ENCODE assay signal across 19 cellular contexts in genomic region chr5:175680020-175680419, GRCh38. TPM values are rescaled to one million over a fixed set of nuclear protein-coding genes. Genes with fewer than 3 reads are reported as not detected.
A peak's percentile ranks its signal among the peaks of the same experiment; 100 is the strongest.
DNase-seq lines count a peak whose midpoint lies in the region; ATAC-seq and TF ChIP-seq lines count a peak whose summit lies in the region.
"Had no signal": no experiment of that assay in that cellular context is flagged by ENCODE, and none has a peak within 500 bp of the region (broad histone marks: within the 10 kb centered on the region; RNA-seq: fewer than 3 reads in every experiment).

No MANE protein-coding gene starts in this region.

- H3K4me2 ChIP-seq in osteoblast (ENCODE audit: insufficient read depth, low read length): no peak overlapping the region

- no peak for TF ChIP-seq CTCF in dorsolateral prefrontal cortex (IDR thresholded peaks at IDR 0.05 in 54 of 56, conservative IDR thresholded peaks at IDR 0.05 in 2 of 56; ENCODE audit: low read depth in 1 of 56, partially characterized antibody in 56 of 56)
- no peak for TF ChIP-seq CTCF in osteoblast (IDR thresholded peaks at IDR 0.05; ENCODE audit: extremely low read depth, low read depth, low read length)

- H3K79me2 ChIP-seq in osteoblast (ENCODE audit: insufficient read depth, low read length): no peaks in the 10 kb centered on the region

- H3K9me3 ChIP-seq in osteoblast (ENCODE audit: low read depth, low read length): no peaks in the 10 kb centered on the region
- H3K9me3 ChIP-seq: Caco-2, MG63 had no signal

- H3K4me3 ChIP-seq in dorsolateral prefrontal cortex: no peak overlapping the region
- no peak overlapping the region for H3K4me3 ChIP-seq in osteoblast (ENCODE audit: insufficient read depth, low read length)
- H3K4me3 ChIP-seq: MG63 had no signal

- H3K4me1 ChIP-seq in osteoblast (ENCODE audit: insufficient read depth, low read length): no peaks in the 10 kb centered on the region
- H3K4me1 ChIP-seq: Caco-2 had no signal

- no peak overlapping the region for H2AFZ ChIP-seq in osteoblast (ENCODE audit: low read length)

- H3K27ac ChIP-seq in dorsolateral prefrontal cortex (peak overlapping the region in 39 of 59 donors; percentile 12 to 88 (median 73)), osteoblast (ENCODE audit: low read depth, low read length) (no peak overlapping the region)
- H3K27ac ChIP-seq: 22Rv1, RWPE1 had no signal

- in situ Hi-C loops in G401 (cut with HindIII; ENCODE audit: low sequenced_read_pairs): no loop called here

- intact Hi-C loops in dorsolateral prefrontal cortex (cut with DNase I): no loop called here
- intact Hi-C loops in left colon (cut with DNase I, micrococcal nuclease): no loop called here

- no peak for ATAC-seq in left colon

- peak; percentile 14 for DNase-seq in NCI-H345 (lab: John Stamatoyannopoulos, UW)
- no peak for DNase-seq in NCI-H345 treated with DMSO at 0.1 percent for 48 hours (lab: John Stamatoyannopoulos, UW; ENCODE audit: unreplicated experiment)
- peak; percentile 18 for DNase-seq in G401 (ENCODE audit: low spot score)
- DNase-seq in dorsolateral prefrontal cortex: peak in 1 of 10 donors; percentile 36
- peak; percentile 44 for DNase-seq in osteoblast (ENCODE audit: insufficient read length, low spot score, missing footprints)
- DNase-seq in occipital lobe (lab: John Stamatoyannopoulos, UW): no peak
- no peak for DNase-seq in left colon
- no peak for DNase-seq in stimulated activated CD4-positive, alpha-beta T cell treated with anti-CD3 and anti-CD28 coated beads, Interleukin-12 subunit alpha, Interleukin-12 subunit beta, amount 100 ng/mL, for 4 hours
- DNase-seq: Caco-2; H9; MG63; NCI-H1105; NCI-H187; NCI-H2171 treated with DMSO at 0.1 percent for 48 hours; NCI-H524 treated with DMSO at 0.1 percent for 48 hours; NK-92 treated with Interleukin-12 subunit alpha and Interleukin-12 subunit beta, amount 100 ng/mL, for 24 hours; OCI-M1 had no signal

- H3K27me3 ChIP-seq in dorsolateral prefrontal cortex (peaks cover 0 to 9% (median 0%) of the 10 kb centered on the region in 45 donors), osteoblast (ENCODE audit: insufficient read depth, low read length) (no peaks in the 10 kb centered on the region)

- no peaks in the 10 kb centered on the region for H4K20me1 ChIP-seq in osteoblast (ENCODE audit: insufficient read depth, low read length)

- no peaks in the 10 kb centered on the region for H3K36me3 ChIP-seq in osteoblast (ENCODE audit: insufficient read depth, low read length)
- H3K36me3 ChIP-seq: MG63 had no signal

RNA-seq across cellular contexts. Expression of gene HRH2, which starts 22.1 kb away (rescaled TPM):
- total RNA-seq in G401 (2014; rRNA removed; shearing (Covaris generic)): not detected in 2 replicates
- total RNA-seq in dorsolateral prefrontal cortex (10 to 100 TPM in 119 of 120 experiments, 1 to 10 TPM in 1; 8.7 to 45.7 (median 25.9) TPM), osteoblast (0.36 and 0.59 TPM in 2 replicates), occipital lobe (6.9 TPM), left colon (under 1 TPM; 0.34 to 0.84 TPM)
- total RNA-seq: Caco-2 had no signal

Comparison
In these comparisons a context has a peak if more than half of its experiments do, and no peak if none do; other contexts are left out.
1. DNase-seq: peak in NCI-H345 (single experiment), G401 (single experiment) and osteoblast (single experiment); none in NCI-H345 treated with DMSO at 0.1 percent for 48 hours (single experiment), occipital lobe (single experiment), left colon (0 of 2) and stimulated activated CD4-positive, alpha-beta T cell treated with anti-CD3 and anti-CD28 coated beads, Interleukin-12 subunit alpha, Interleukin-12 subunit beta, amount 100 ng/mL, for 4 hours (single experiment).